13 cellular contexts compared by ENCODE assay signal in genomic region chr10:102935510-102935909, GRCh38.
"Had no signal": no experiment of that assay in that cellular context is flagged by ENCODE, and none has a peak within 500 bp of the region (broad histone marks: within the 10 kb centered on the region; RNA-seq: fewer than 3 reads in every experiment).

No MANE protein-coding gene starts in this region.

- H3K4me1 ChIP-seq: right atrium auricular region, tibial nerve, uterus had no signal

- H3K27me3 ChIP-seq: right atrium auricular region, tibial nerve, uterus had no signal

- H3K4me3 ChIP-seq: right atrium auricular region, tibial nerve, uterus had no signal

- H3K27ac ChIP-seq: right atrium auricular region, tibial nerve, uterus, WERI-Rb-1 had no signal

- H3K9me3 ChIP-seq: right atrium auricular region, uterus had no signal

- FAIRE-seq: astrocyte, bronchial epithelial cell had no signal

- ATAC-seq: natural killer cell treated with Interleukin-12 subunit alpha and Interleukin-12 subunit beta and Interleukin-15 and Interleukin-18, amount 100 ng/mL, for 72 hours; stimulated activated naive B cell treated with anti-CD40 and anti-IgM and Interleukin-4, amounts not matched to agents 10 μg/mL and 1 μg/mL and 100 μg/mL, for 72 hours had no signal

- H3K36me3 ChIP-seq: right atrium auricular region, uterus, WERI-Rb-1 had no signal

- DNase-seq: activated naive CD4-positive, alpha-beta T cell; effector memory CD4-positive, alpha-beta T cell; foreskin fibroblast; glutamatergic neuron; occipital lobe; stimulated activated naive B cell treated with anti-CD40 and anti-IgM and Interleukin-4, amounts not matched to agents 10 μg/mL and 1 μg/mL and 100 μg/mL, for 72 hours; uterus; WERI-Rb-1 had no signal
